12 cellular contexts compared by ENCODE assay signal in genomic region chrX:154825586-154825985, GRCh38. TPM values are rescaled to one million over a fixed set of nuclear protein-coding genes. Genes with fewer than 3 reads are reported as not detected.
"Had no signal": no experiment of that assay in that cellular context is flagged by ENCODE, and none has a peak within 500 bp of the region (broad histone marks: within the 10 kb centered on the region; RNA-seq: fewer than 3 reads in every experiment).

No MANE protein-coding gene starts in this region.

RNA-seq across cellular contexts. Expression of gene SMIM9, which starts 8.9 kb away (rescaled TPM):
- total RNA-seq: OCI-LY7, PC-3, PC-9, Peyer's patch, Right ventricle myocardium inferior, Right ventricle myocardium superior, RPMI7951, SJCRH30, SJSA1, SK-MEL-5, T-cell had no signal
- polyA plus RNA-seq: SK-N-SH had no signal

RNA-seq across cellular contexts. Expression of gene MPP1, which starts 20.3 kb away (rescaled TPM):
- total RNA-seq: SJCRH30 had no signal
